ENCODE assay signal across 8 cellular contexts in the genomic region with DNA sequence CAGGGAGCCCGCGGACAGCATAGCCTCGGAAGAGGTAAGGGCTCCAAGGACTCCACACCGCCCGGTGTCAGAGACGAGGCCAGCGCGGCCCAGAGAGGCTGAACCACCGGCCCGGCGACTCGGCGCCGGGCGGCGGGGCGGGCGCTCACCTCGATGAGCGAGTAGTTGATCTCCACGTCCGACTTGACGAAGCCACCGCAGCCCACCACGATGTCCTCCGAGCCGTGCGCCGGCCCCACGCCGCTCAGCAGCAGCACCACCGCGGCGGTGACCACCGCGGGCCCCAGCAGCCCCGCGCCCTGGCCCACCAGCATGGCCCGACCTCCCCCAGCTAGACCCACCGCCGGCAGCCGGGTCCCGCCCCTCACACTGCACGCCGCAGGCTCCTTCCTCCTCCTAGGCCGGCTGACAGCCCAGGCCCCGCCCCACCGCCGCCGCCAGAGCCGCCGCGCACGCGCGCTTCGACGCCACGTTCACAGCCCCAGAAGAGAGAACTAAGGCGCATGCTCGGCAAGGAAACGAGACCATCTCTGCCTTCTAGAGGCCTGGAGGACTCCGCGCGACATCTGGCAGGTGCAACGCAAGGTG. TPM values are rescaled to one million over a fixed set of nuclear protein-coding genes. Genes with fewer than 3 reads are reported as not detected.
DNase-seq lines count a peak whose midpoint lies in the region; ATAC-seq and TF ChIP-seq lines count a peak whose summit lies in the region.
"Not testable (repeated sequence)": the region's sequence is repeated elsewhere in the genome, so short reads cannot be mapped to it uniquely, and the experiment has no call there.

A gene with protein sequence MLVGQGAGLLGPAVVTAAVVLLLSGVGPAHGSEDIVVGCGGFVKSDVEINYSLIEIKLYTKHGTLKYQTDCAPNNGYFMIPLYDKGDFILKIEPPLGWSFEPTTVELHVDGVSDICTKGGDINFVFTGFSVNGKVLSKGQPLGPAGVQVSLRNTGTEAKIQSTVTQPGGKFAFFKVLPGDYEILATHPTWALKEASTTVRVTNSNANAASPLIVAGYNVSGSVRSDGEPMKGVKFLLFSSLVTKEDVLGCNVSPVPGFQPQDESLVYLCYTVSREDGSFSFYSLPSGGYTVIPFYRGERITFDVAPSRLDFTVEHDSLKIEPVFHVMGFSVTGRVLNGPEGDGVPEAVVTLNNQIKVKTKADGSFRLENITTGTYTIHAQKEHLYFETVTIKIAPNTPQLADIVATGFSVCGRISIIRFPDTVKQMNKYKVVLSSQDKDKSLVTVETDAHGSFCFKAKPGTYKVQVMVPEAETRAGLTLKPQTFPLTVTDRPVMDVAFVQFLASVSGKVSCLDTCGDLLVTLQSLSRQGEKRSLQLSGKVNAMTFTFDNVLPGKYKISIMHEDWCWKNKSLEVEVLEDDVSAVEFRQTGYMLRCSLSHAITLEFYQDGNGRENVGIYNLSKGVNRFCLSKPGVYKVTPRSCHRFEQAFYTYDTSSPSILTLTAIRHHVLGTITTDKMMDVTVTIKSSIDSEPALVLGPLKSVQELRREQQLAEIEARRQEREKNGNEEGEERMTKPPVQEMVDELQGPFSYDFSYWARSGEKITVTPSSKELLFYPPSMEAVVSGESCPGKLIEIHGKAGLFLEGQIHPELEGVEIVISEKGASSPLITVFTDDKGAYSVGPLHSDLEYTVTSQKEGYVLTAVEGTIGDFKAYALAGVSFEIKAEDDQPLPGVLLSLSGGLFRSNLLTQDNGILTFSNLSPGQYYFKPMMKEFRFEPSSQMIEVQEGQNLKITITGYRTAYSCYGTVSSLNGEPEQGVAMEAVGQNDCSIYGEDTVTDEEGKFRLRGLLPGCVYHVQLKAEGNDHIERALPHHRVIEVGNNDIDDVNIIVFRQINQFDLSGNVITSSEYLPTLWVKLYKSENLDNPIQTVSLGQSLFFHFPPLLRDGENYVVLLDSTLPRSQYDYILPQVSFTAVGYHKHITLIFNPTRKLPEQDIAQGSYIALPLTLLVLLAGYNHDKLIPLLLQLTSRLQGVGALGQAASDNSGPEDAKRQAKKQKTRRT (minus strand): TSS at position 371 of the 588 bp plus-strand sequence. CDS start 57 bp downstream, at position 314.

- H3K4me3 Mint-ChIP-seq in CD4-positive, alpha-beta T cell, result peak within 1 kb of the TSS; percentile 87
- H3K4me3 Mint-ChIP-seq in nephron, result peak within 1 kb of the TSS; percentile 72 to 79 (median 75)

- H3K4me1 Mint-ChIP-seq in CD4-positive, alpha-beta T cell (ENCODE audit: low read depth), result peaks cover 17% of the 10 kb centered on the region
- not testable (repeated sequence) for H3K4me1 Mint-ChIP-seq in nephron

- POLR2A ChIA-PET in CD4-positive, alpha-beta T cell (lab: Charles Lee), result not testable (repeated sequence)

- not testable (repeated sequence) for H3K36me3 Mint-ChIP-seq in CD4-positive, alpha-beta T cell (ENCODE audit: low read depth); nephron (ENCODE audit: low read depth)

- H3K4me3 ChIP-seq in fibroblast of villous mesenchyme (ENCODE audit: low read depth, low read length), result peak within 1 kb of the TSS; percentile 59

- DNase-seq in CD4-positive, alpha-beta T cell, result peak; percentile 84 to 94 (median 90)
- DNase-seq in T follicular helper cell (ENCODE audit: low read depth) (peak; percentile 86), fibroblast of villous mesenchyme (ENCODE audit: low read depth) (peak; percentile 5)
- DNase-seq in activated gamma-delta T cell treated with anti-CD3 and anti-CD28 coated beads, Interleukin-2, amount 50 U/mL, for 16 hours (ENCODE audit: low read depth), result peak; percentile 78
- DNase-seq in stimulated activated CD8-positive, alpha-beta memory T cell treated with anti-CD3 and anti-CD28 coated beads, Interleukin-15, amount 100 ng/mL, for 24 hours (ENCODE audit: low read depth), result peak; percentile 68

- ATAC-seq in CD4-positive, alpha-beta T cell (ENCODE audit: poor library complexity), result peak; percentile 93
- ATAC-seq in GM21381 (IDR thresholded peaks at IDR 0.05; ENCODE audit: unreplicated experiment) (peak; percentile 95), HG03378 (IDR thresholded peaks at IDR 0.05; ENCODE audit: unreplicated experiment) (peak; percentile 86)

- H3K27me3 ChIP-seq in CD4-positive, alpha-beta T cell (ENCODE audit: control insufficient read depth, insufficient read depth, low read length), result not testable (repeated sequence)

- intact Hi-C loops in CD4-positive, alpha-beta T cell (cut with DNase I, micrococcal nuclease), result not testable (repeated sequence)

- not testable (repeated sequence) for H3K9me3 ChIP-seq in CD4-positive, alpha-beta T cell (ENCODE audit: control insufficient read depth, low read length)

- not testable (repeated sequence) for H3K27me3 Mint-ChIP-seq in CD4-positive, alpha-beta T cell; nephron (ENCODE audit: low read depth)

- not testable (repeated sequence) for H3K27ac ChIP-seq in CD4-positive, alpha-beta T cell (ENCODE audit: low read depth, low read length)

- peak within 1 kb of the TSS; percentile 55 for H3K27ac Mint-ChIP-seq in CD4-positive, alpha-beta T cell
- not testable (repeated sequence) for H3K27ac Mint-ChIP-seq in nephron

- CTCF ChIA-PET in CD4-positive, alpha-beta T cell (lab: Charles Lee), result interaction anchor here (0.6 kb wide), 1 partner anchor 239 kb away, joined by 3 read pairs; a partner anchor contains a TSS

- not testable (repeated sequence) for TF ChIP-seq CTCF in CD4-positive, alpha-beta T cell (IDR thresholded peaks at IDR 0.05); fibroblast of villous mesenchyme (IDR thresholded peaks at IDR 0.05; ENCODE audit: insufficient read depth, low read depth, low read length); nephron (IDR thresholded peaks at IDR 0.05; ENCODE audit: unreplicated experiment in 3 of 3)

- H3K9me3 Mint-ChIP-seq in CD4-positive, alpha-beta T cell; nephron: not testable (repeated sequence)

RNA-seq across cellular contexts. Expression of the gene that starts here (rescaled TPM):
- total RNA-seq in CD4-positive, alpha-beta T cell, result 10 to 100 TPM; 46.1 to 48.5 TPM
- 101 and 124 TPM in 2 replicates for total RNA-seq in fibroblast of villous mesenchyme

Comparison
In these comparisons a context has a peak if more than half of its experiments do, and no peak if none do; other contexts are left out.
1. DNase-seq: peak in every context shown above with its lines; median percentile 90 in CD4-positive, alpha-beta T cell; 86 in T follicular helper cell; 78 in activated gamma-delta T cell treated with anti-CD3 and anti-CD28 coated beads, Interleukin-2, amount 50 U/mL, for 16 hours; 68 in stimulated activated CD8-positive, alpha-beta memory T cell treated with anti-CD3 and anti-CD28 coated beads, Interleukin-15, amount 100 ng/mL, for 24 hours; 5 in fibroblast of villous mesenchyme.